ENCODE assay signal across 14 cellular contexts in genomic region chrX:147899715-147900114, GRCh38.
DNase-seq lines count a peak whose midpoint lies in the region; ATAC-seq and TF ChIP-seq lines count a peak whose summit lies in the region.
"Had no signal": no experiment of that assay in that cellular context is flagged by ENCODE, and none has a peak within 500 bp of the region (broad histone marks: within the 10 kb centered on the region; RNA-seq: fewer than 3 reads in every experiment).

No MANE protein-coding gene starts in this region.

- H3K36me3 Mint-ChIP-seq in stimulated activated memory B cell treated with anti-CD40 and anti-IgM and Interleukin-4, amounts not matched to agents 10 μg/mL and 1 μg/mL and 100 μg/mL, for 72 hours, result no peaks in the 10 kb centered on the region
- H3K36me3 Mint-ChIP-seq: naive thymus-derived CD8-positive, alpha-beta T cell had no signal

- no peak for TF ChIP-seq CTCF in NB4 (IDR thresholded peaks at IDR 0.05; ENCODE audit: low read depth, low read length)

- H3K4me3 ChIP-seq in NB4 (ENCODE audit: low read depth, low read length), result no peak overlapping the region
- H3K4me3 ChIP-seq: stomach had no signal

- H3K9me3 Mint-ChIP-seq in stimulated activated memory B cell treated with anti-CD40 and anti-IgM and Interleukin-4, amounts not matched to agents 10 μg/mL and 1 μg/mL and 100 μg/mL, for 72 hours, result no peaks in the 10 kb centered on the region
- H3K9me3 Mint-ChIP-seq: activated CD4-positive, alpha-beta memory T cell treated with anti-CD3 and anti-CD28 coated beads, Interleukin-2, amount 10 ng/mL, durations not matched to agents 7 days and 5 days; naive thymus-derived CD8-positive, alpha-beta T cell had no signal

- H3K27ac Mint-ChIP-seq in stimulated activated memory B cell treated with anti-CD40 and anti-IgM and Interleukin-4, amounts not matched to agents 10 μg/mL and 1 μg/mL and 100 μg/mL, for 72 hours, result no peak overlapping the region
- H3K27ac Mint-ChIP-seq: activated CD4-positive, alpha-beta memory T cell treated with anti-CD3 and anti-CD28 coated beads, Interleukin-2, amount 10 ng/mL, durations not matched to agents 7 days and 5 days; naive thymus-derived CD8-positive, alpha-beta T cell had no signal

- no peak for TF ChIP-seq POLR2A in NB4 (IDR thresholded peaks at IDR 0.05; ENCODE audit: extremely low read depth, insufficient read length)

- DNase-seq in NB4 (ENCODE audit: low read depth) (peak; percentile 34), SHP77 (lab: John Stamatoyannopoulos, UW) (no peak), NK-92 (lab: John Stamatoyannopoulos, UW; ENCODE audit: unreplicated experiment) (no peak), hepatic stellate cell (ENCODE audit: low spot score) (no peak)
- DNase-seq: activated CD4-positive, alpha-beta memory T cell treated with anti-CD3 and anti-CD28 coated beads, Interleukin-2, amount 10 ng/mL, durations not matched to agents 7 days and 5 days; DMS53; effector CD8-positive, alpha-beta T cell; naive thymus-derived CD8-positive, alpha-beta T cell; NCI-H2171; SHP77 treated with DMSO at 0.1 percent for 48 hours; stomach had no signal

- no peak overlapping the region for H3K4me3 Mint-ChIP-seq in stimulated activated memory B cell treated with anti-CD40 and anti-IgM and Interleukin-4, amounts not matched to agents 10 μg/mL and 1 μg/mL and 100 μg/mL, for 72 hours
- H3K4me3 Mint-ChIP-seq: activated CD4-positive, alpha-beta memory T cell treated with anti-CD3 and anti-CD28 coated beads, Interleukin-2, amount 10 ng/mL, durations not matched to agents 7 days and 5 days; naive thymus-derived CD8-positive, alpha-beta T cell had no signal

- H3K27me3 Mint-ChIP-seq in stimulated activated memory B cell treated with anti-CD40 and anti-IgM and Interleukin-4, amounts not matched to agents 10 μg/mL and 1 μg/mL and 100 μg/mL, for 72 hours, result no peaks in the 10 kb centered on the region
- H3K27me3 Mint-ChIP-seq: activated CD4-positive, alpha-beta memory T cell treated with anti-CD3 and anti-CD28 coated beads, Interleukin-2, amount 10 ng/mL, durations not matched to agents 7 days and 5 days had no signal

- ATAC-seq in GM19372 (IDR thresholded peaks at IDR 0.05; ENCODE audit: low read depth, unreplicated experiment) (peak; percentile 76), HG02885 (IDR thresholded peaks at IDR 0.05; ENCODE audit: poor library complexity, unreplicated experiment) (peak; percentile 90)
- ATAC-seq in stimulated activated memory B cell treated with anti-CD40 and anti-IgM and Interleukin-4, amounts not matched to agents 10 μg/mL and 1 μg/mL and 100 μg/mL, for 72 hours, result peak; percentile 48
- ATAC-seq: naive thymus-derived CD8-positive, alpha-beta T cell had no signal

- H3K4me1 Mint-ChIP-seq in stimulated activated memory B cell treated with anti-CD40 and anti-IgM and Interleukin-4, amounts not matched to agents 10 μg/mL and 1 μg/mL and 100 μg/mL, for 72 hours, result peaks cover 11% of the 10 kb centered on the region
